Comparison of ENCODE assay signal across 14 cellular contexts in genomic region chr22:35593885-35594470, GRCh38. TPM values are rescaled to one million over a fixed set of nuclear protein-coding genes. Genes with fewer than 3 reads are reported as not detected.
A peak's percentile ranks its signal among the peaks of the same experiment; 100 is the strongest.
DNase-seq lines count a peak whose midpoint lies in the region; ATAC-seq and TF ChIP-seq lines count a peak whose summit lies in the region.
"Had no signal": no experiment of that assay in that cellular context is flagged by ENCODE, and none has a peak within 500 bp of the region (broad histone marks: within the 10 kb centered on the region; RNA-seq: fewer than 3 reads in every experiment).

No MANE protein-coding gene starts in this region.

- DNase-seq in heart left ventricle (peak in 1 of 5 donors; percentile 20), cardiac septum (ENCODE audit: low spot score) (no peak), fibroblast of the aortic adventitia (ENCODE audit: low read depth) (peak; percentile 15), osteoblast (ENCODE audit: insufficient read length, low spot score, missing footprints) (peak; percentile 78), uterus (no peak), retina (no peak)
- no peak for DNase-seq in stimulated activated naive CD8-positive, alpha-beta T cell treated with anti-CD3 and anti-CD28 coated beads, Interleukin-15, amount 100 ng/mL, for 72 hours
- DNase-seq: C1 segment of cervical spinal cord, H9, NCI-H1436, NCI-H2029 treated with DMSO at 0.1 percent for 48 hours, NCI-H510A treated with DMSO at 0.1 percent for 48 hours had no signal

- no peak overlapping the region for H3K4me3 Mint-ChIP-seq in stimulated activated naive CD8-positive, alpha-beta T cell treated with anti-CD3 and anti-CD28 coated beads, Interleukin-15, amount 100 ng/mL, for 72 hours
- H3K4me3 Mint-ChIP-seq: H9 had no signal

- H3K27ac ChIP-seq in heart left ventricle (peak overlapping the region in 10 of 12 donors; percentile 40 to 93 (median 88)), osteoblast (ENCODE audit: low read depth, low read length) (no peak overlapping the region), uterus (peak overlapping the region; percentile 75 to 79)

- no peaks in the 10 kb centered on the region for H3K9me3 ChIP-seq in heart left ventricle
- no peaks in the 10 kb centered on the region for H3K9me3 ChIP-seq in osteoblast (ENCODE audit: low read depth, low read length)
- H3K9me3 ChIP-seq in uterus, result no peaks in the 10 kb centered on the region

- TF ChIP-seq CTCF in heart left ventricle (IDR thresholded peaks at IDR 0.05) (no peak), fibroblast of the aortic adventitia (IDR thresholded peaks at IDR 0.05; ENCODE audit: insufficient read depth, low read length) (no peak), osteoblast (IDR thresholded peaks at IDR 0.05; ENCODE audit: extremely low read depth, low read depth, low read length) (no peak), uterus (IDR thresholded peaks at IDR 0.05) (no peak)

- H3K4me1 ChIP-seq in heart left ventricle (peaks cover 0 to 87% (median 26%) of the 10 kb centered on the region in 12 donors), osteoblast (ENCODE audit: insufficient read depth, low read length) (peaks cover 8% of the 10 kb centered on the region), uterus (peaks cover 0 to 8% of the 10 kb centered on the region in 2 donors)

- no peaks in the 10 kb centered on the region for H3K4me1 Mint-ChIP-seq in stimulated activated naive CD8-positive, alpha-beta T cell treated with anti-CD3 and anti-CD28 coated beads, Interleukin-15, amount 100 ng/mL, for 72 hours

- no peaks in the 10 kb centered on the region for H3K9me3 Mint-ChIP-seq in stimulated activated naive CD8-positive, alpha-beta T cell treated with anti-CD3 and anti-CD28 coated beads, Interleukin-15, amount 100 ng/mL, for 72 hours
- H3K9me3 Mint-ChIP-seq: H9 had no signal

- intact Hi-C loops in heart left ventricle (cut with DNase I), result no loop called here
- intact Hi-C loops in cardiac septum (cut with DNase I), result no loop called here
- intact Hi-C loops in uterus (cut with DNase I; ENCODE audit: low total_unique reads), result no loop called here

- H4K20me1 ChIP-seq in osteoblast (ENCODE audit: insufficient read depth, low read length), result no peaks in the 10 kb centered on the region

- ATAC-seq in heart left ventricle, result no peak
- ATAC-seq in stimulated activated naive CD8-positive, alpha-beta T cell treated with anti-CD3 and anti-CD28 coated beads, Interleukin-15, amount 100 ng/mL, for 72 hours, result no peak
- no peak for ATAC-seq in HG03342 (IDR thresholded peaks at IDR 0.05; ENCODE audit: unreplicated experiment)

- no peak overlapping the region for H3K4me3 ChIP-seq in heart left ventricle
- H3K4me3 ChIP-seq in fibroblast of the aortic adventitia (ENCODE audit: low read depth, low read length), result no peak overlapping the region
- H3K4me3 ChIP-seq in osteoblast (ENCODE audit: insufficient read depth, low read length), result no peak overlapping the region
- H3K4me3 ChIP-seq in uterus, result no peak overlapping the region

- H3K4me2 ChIP-seq in osteoblast (ENCODE audit: insufficient read depth, low read length), result no peak overlapping the region

- H3K36me3 ChIP-seq in heart left ventricle (no peaks in the 10 kb centered on the region), osteoblast (ENCODE audit: insufficient read depth, low read length) (no peaks in the 10 kb centered on the region), uterus (no peaks in the 10 kb centered on the region)

- TF ChIP-seq POLR2A in heart left ventricle (IDR thresholded peaks at IDR 0.05) (no peak), uterus (IDR thresholded peaks at IDR 0.05) (no peak)

- 53 to 66% (median 62%) methylated on average over 14 of the region's 14 CpGs for WGBS in heart left ventricle, 4 donors

- H3K27me3 Mint-ChIP-seq in stimulated activated naive CD8-positive, alpha-beta T cell treated with anti-CD3 and anti-CD28 coated beads, Interleukin-15, amount 100 ng/mL, for 72 hours, result peaks cover 9% of the 10 kb centered on the region

- no peaks in the 10 kb centered on the region for H3K27me3 ChIP-seq in heart left ventricle
- no peaks in the 10 kb centered on the region for H3K27me3 ChIP-seq in osteoblast (ENCODE audit: insufficient read depth, low read length)
- no peaks in the 10 kb centered on the region for H3K27me3 ChIP-seq in uterus

- no peak overlapping the region for H3K27ac Mint-ChIP-seq in stimulated activated naive CD8-positive, alpha-beta T cell treated with anti-CD3 and anti-CD28 coated beads, Interleukin-15, amount 100 ng/mL, for 72 hours
- H3K27ac Mint-ChIP-seq: H9 had no signal

- no peak overlapping the region for H2AFZ ChIP-seq in osteoblast (ENCODE audit: low read length)

- no peaks in the 10 kb centered on the region for H3K79me2 ChIP-seq in osteoblast (ENCODE audit: insufficient read depth, low read length)

RNA-seq across cellular contexts. Expression of gene MB, which starts 23.2 kb away (rescaled TPM):
- over 10,000 TPM in 7 of 9 donors, 1,000 to 10,000 TPM in 2; 6,950 to 16,840 (median 13,341) TPM for total RNA-seq in heart left ventricle
- over 10,000 TPM in 1 of 2 donors, 1,000 to 10,000 TPM in 1; 6,181 to 16,360 TPM for polyA plus RNA-seq in heart left ventricle
- 7,641 TPM for total RNA-seq in cardiac septum
- total RNA-seq in fibroblast of the aortic adventitia (ENCODE audit: low replicate concordance), result not detected in 2 replicates
- total RNA-seq in osteoblast, result 0.36 TPM in 1 of 2 replicates, not detected in the other
- 1 to 10 TPM in 2 of 4 donors, not detected in 2; 1.8 to 2.5 TPM for total RNA-seq in uterus

RNA-seq across cellular contexts. Expression of gene RASD2, which starts 53.3 kb away (rescaled TPM):
- total RNA-seq in heart left ventricle (10 to 100 TPM in 1 of 9 donors, 1 to 10 TPM in 8; 1.4 to 10.5 (median 5.3) TPM), cardiac septum (3.5 TPM), fibroblast of the aortic adventitia (ENCODE audit: low replicate concordance) (0.09 TPM in 1 of 2 replicates, not detected in the other), osteoblast (under 0.01 and 0.29 TPM in 2 replicates), uterus (10 to 100 TPM in 1 of 4 donors, 1 to 10 TPM in 1, not detected in 2; 4.9 to 10.7 TPM)
- 1 to 10 TPM; 3.7 to 4.8 TPM for polyA plus RNA-seq in heart left ventricle
- total RNA-seq: HT-29 had no signal

RNA-seq across cellular contexts. Expression of gene APOL6, which starts 54.3 kb away (rescaled TPM):
- total RNA-seq in heart left ventricle, result 10 to 100 TPM in 3 of 9 donors, 1 to 10 TPM in 6; 3.3 to 55.8 (median 7.3) TPM
- 1 to 10 TPM; 2.3 to 2.4 TPM for polyA plus RNA-seq in heart left ventricle
- total RNA-seq in cardiac septum, result 5.7 TPM
- total RNA-seq in fibroblast of the aortic adventitia (ENCODE audit: low replicate concordance), result 29.4 and 33.1 TPM in 2 replicates
- total RNA-seq in osteoblast, result 40.7 and 51.8 TPM in 2 replicates
- 10 to 100 TPM in 2 of 4 donors, 1 to 10 TPM in 2; 5.3 to 19.8 (median 13.0) TPM for total RNA-seq in uterus

Comparison
In these comparisons a context has a peak if more than half of its experiments do, and no peak if none do; other contexts are left out.
1. DNase-seq: peak in fibroblast of the aortic adventitia (single experiment) and osteoblast (single experiment); none in cardiac septum (single experiment), uterus (0 of 2), retina (single experiment) and stimulated activated naive CD8-positive, alpha-beta T cell treated with anti-CD3 and anti-CD28 coated beads, Interleukin-15, amount 100 ng/mL, for 72 hours (0 of 2).
2. RNA of gene MB, which starts 23.2 kb away (total RNA-seq): 6,950 to 16,840 TPM in heart left ventricle and 7,641 TPM in cardiac septum (single experiment); 1.8 to 2.5 TPM in uterus, 0.36 TPM in osteoblast and not detected in fibroblast of the aortic adventitia; every median in the first group is over 1,000 times any median in the second.